ENCODE assay signal across 18 cellular contexts in genomic region chr2:133053541-133053940, GRCh38.
"Had no signal": no experiment of that assay in that cellular context is flagged by ENCODE, and none has a peak within 500 bp of the region (broad histone marks: within the 10 kb centered on the region; RNA-seq: fewer than 3 reads in every experiment).

No MANE protein-coding gene starts in this region.

- H3K4me3 ChIP-seq: coronary artery, heart left ventricle, left lung, lung, ovary, suprapubic skin, thyroid gland had no signal

- H3K27me3 ChIP-seq: heart left ventricle, left lung, ovary, suprapubic skin, thyroid gland had no signal

- FAIRE-seq: islet of Langerhans, small intestine, urothelium cell line had no signal

- DNase-seq: effector CD4-positive, alpha-beta T cell; foreskin melanocyte; heart left ventricle; hippocampal formation; kidney glomerular epithelial cell; left lung; naive thymus-derived CD8-positive, alpha-beta T cell; ovary; right cardiac atrium; small intestine; stimulated activated CD4-positive, alpha-beta T cell treated with anti-CD3 and anti-CD28 coated beads, Interleukin-2, amount 100 ng/mL, for 48 hours; stimulated activated naive CD8-positive, alpha-beta T cell treated with anti-CD3 and anti-CD28 coated beads, Interleukin-15, Interleukin-2, amounts not matched to agents 100 U/mL and 50 U/mL, for 24 hours had no signal

- H3K36me3 ChIP-seq: heart left ventricle, left lung, ovary, suprapubic skin, thyroid gland had no signal

- H3K27ac ChIP-seq: coronary artery, heart left ventricle, left lung, ovary, suprapubic skin, thyroid gland had no signal

- H3K9me3 ChIP-seq: heart left ventricle, left lung, ovary, suprapubic skin, thyroid gland had no signal

- H3K4me1 ChIP-seq: heart left ventricle, left lung, suprapubic skin, thyroid gland had no signal

- ATAC-seq: heart left ventricle; naive thymus-derived CD8-positive, alpha-beta T cell; right cardiac atrium; stimulated activated naive CD8-positive, alpha-beta T cell treated with anti-CD3 and anti-CD28 coated beads, Interleukin-15, Interleukin-2, amounts not matched to agents 100 U/mL and 50 U/mL, for 24 hours had no signal
